Comparison of ENCODE assay signal across 8 cellular contexts in the genomic region with DNA sequence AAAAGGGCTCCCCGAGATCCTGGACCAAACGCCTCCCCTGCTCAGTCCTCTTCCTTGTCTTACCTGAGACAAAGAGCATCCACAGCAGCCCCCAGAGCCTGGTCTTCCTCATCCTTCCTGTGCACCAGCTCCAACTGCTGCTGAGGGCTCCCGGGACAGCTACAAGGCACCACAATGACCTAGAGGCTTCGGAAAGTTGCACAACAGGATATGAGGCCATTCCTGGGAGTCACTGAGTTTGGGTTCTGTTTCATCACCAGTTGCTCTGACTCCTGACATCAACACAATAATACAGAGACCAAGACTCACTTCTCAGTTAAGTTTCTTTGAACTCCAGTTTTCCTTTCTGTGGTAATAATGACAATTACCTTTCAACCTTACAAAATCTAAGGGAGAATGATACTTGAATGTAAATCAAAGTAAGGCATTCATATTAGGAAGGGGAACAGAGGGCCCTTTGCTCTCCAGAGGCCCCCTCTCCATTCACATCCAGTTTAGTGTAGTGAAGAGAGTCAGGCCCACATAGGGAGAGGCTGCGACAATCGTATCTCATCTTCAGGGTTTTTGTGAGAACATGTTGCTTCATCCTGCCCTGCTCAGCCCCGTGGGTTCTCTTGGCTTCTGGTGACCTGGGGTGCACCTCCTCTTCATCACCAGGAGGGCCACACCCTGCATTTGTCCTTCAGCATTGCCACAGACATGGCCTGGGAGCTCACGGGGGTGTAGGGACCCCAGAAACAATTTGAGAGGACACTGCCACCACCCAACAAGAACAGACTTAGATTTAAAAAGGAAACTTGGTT. TPM values are rescaled to one million over a fixed set of nuclear protein-coding genes. Genes with fewer than 3 reads are reported as not detected.
DNase-seq lines count a peak whose midpoint lies in the region; ATAC-seq and TF ChIP-seq lines count a peak whose summit lies in the region.

A gene (minus strand): TSS at position 139 of the 803 bp plus-strand sequence. CDS start 27 bp downstream, at position 112.

- TF ChIP-seq CTCF in ascending aorta (IDR thresholded peaks at IDR 0.05) (no peak), left lung (IDR thresholded peaks at IDR 0.05) (no peak)

- H3K36me3 ChIP-seq in ascending aorta, result no peaks in the 10 kb centered on the region
- peaks cover 0 to 5% of the 10 kb centered on the region in 2 donors for H3K36me3 ChIP-seq in left lung

- DNase-seq in stimulated activated CD4-positive, alpha-beta T cell treated with anti-CD3 and anti-CD28 coated beads, Interleukin-1b, Interleukin-23, amount 100 ng/mL, for 48 hours, result peak; percentile 19
- DNase-seq in stimulated activated CD4-positive, alpha-beta T cell treated with anti-CD3 and anti-CD28 coated beads, Interleukin-12 subunit alpha, Interleukin-12 subunit beta, amount 100 ng/mL, for 4 hours, result no peak
- peak; percentile 36 to 79 for DNase-seq in ascending aorta (ENCODE audit: low spot score in 2 of 2)
- peak; percentile 81 to 84 for DNase-seq in left lung
- no peak for DNase-seq in stimulated activated CD8-positive, alpha-beta memory T cell treated with anti-CD3 and anti-CD28 coated beads, Interleukin-4, amount 100 ng/mL, for 48 hours
- DNase-seq in activated CD4-positive, alpha-beta T cell treated with anti-CD3 and anti-CD28 coated beads for 1 hour, result no peak
- DNase-seq in midbrain (lab: John Stamatoyannopoulos, UW), result no peak

- H3K9me3 ChIP-seq in ascending aorta (no peaks in the 10 kb centered on the region), left lung (no peaks in the 10 kb centered on the region)

- H3K4me1 ChIP-seq in ascending aorta (no peaks in the 10 kb centered on the region), left lung (peaks cover 16 to 55% of the 10 kb centered on the region in 2 donors)

- intact Hi-C loops in ascending aorta (cut with DNase I), result no loop called here
- intact Hi-C loops in left lung (cut with DNase I), result no loop called here

- H3K4me3 ChIP-seq in ascending aorta (no peak within 1 kb of the TSS), left lung (peak within 1 kb of the TSS; percentile 2 to 23)

- ATAC-seq in left lung, result peak; percentile 56
- ATAC-seq in HG02763 (IDR thresholded peaks at IDR 0.05; ENCODE audit: unreplicated experiment), result no peak

- H3K27ac ChIP-seq in ascending aorta, result peak within 1 kb of the TSS in 1 of 2 donors; percentile 43
- H3K27ac ChIP-seq in left lung, result peak within 1 kb of the TSS; percentile 80 to 97

- H3K27me3 ChIP-seq in ascending aorta, result no peaks in the 10 kb centered on the region
- no peaks in the 10 kb centered on the region for H3K27me3 ChIP-seq in left lung

RNA-seq across cellular contexts. Expression of the gene that starts here (rescaled TPM):
- not detected for total RNA-seq in ascending aorta
- 10 to 100 TPM; 36.5 to 65.3 TPM for total RNA-seq in left lung

Comparison
In these comparisons a context has a peak if more than half of its experiments do, and no peak if none do; other contexts are left out.
1. RNA of the gene that starts here (total RNA-seq): 36.5 to 65.3 TPM in left lung; not detected in ascending aorta (single experiment); every median in the first group is over 10 times any median in the second.
2. DNase-seq: peak in stimulated activated CD4-positive, alpha-beta T cell treated with anti-CD3 and anti-CD28 coated beads, Interleukin-1b, Interleukin-23, amount 100 ng/mL, for 48 hours (single experiment) and left lung (2 of 2); none in stimulated activated CD4-positive, alpha-beta T cell treated with anti-CD3 and anti-CD28 coated beads, Interleukin-12 subunit alpha, Interleukin-12 subunit beta, amount 100 ng/mL, for 4 hours (single experiment), stimulated activated CD8-positive, alpha-beta memory T cell treated with anti-CD3 and anti-CD28 coated beads, Interleukin-4, amount 100 ng/mL, for 48 hours (single experiment), activated CD4-positive, alpha-beta T cell treated with anti-CD3 and anti-CD28 coated beads for 1 hour (single experiment) and midbrain (single experiment).
3. Peak in DNase-seq in ascending aorta; RNA of the gene not detected or under 1 TPM.
4. H3K4me3 ChIP-seq: peak in left lung (2 of 2); none in ascending aorta (0 of 2).